Comparison of ENCODE assay signal across 14 cellular contexts in genomic region chr4:138003248-138003647, GRCh38.
DNase-seq lines count a peak whose midpoint lies in the region; ATAC-seq and TF ChIP-seq lines count a peak whose summit lies in the region.
"Had no signal": no experiment of that assay in that cellular context is flagged by ENCODE, and none has a peak within 500 bp of the region (broad histone marks: within the 10 kb centered on the region; RNA-seq: fewer than 3 reads in every experiment).

No MANE protein-coding gene starts in this region.

- no peaks in the 10 kb centered on the region for H3K36me3 Mint-ChIP-seq in WTC11
- no peaks in the 10 kb centered on the region for H3K36me3 Mint-ChIP-seq in activated CD8-positive, alpha-beta memory T cell treated with anti-CD3 and anti-CD28 coated beads, Interleukin-2, amount 10 ng/mL, durations not matched to agents 7 days and 5 days
- H3K36me3 Mint-ChIP-seq: naive thymus-derived CD8-positive, alpha-beta T cell had no signal

- no peaks in the 10 kb centered on the region for H3K27me3 ChIP-seq in SJCRH30

- H3K4me3 Mint-ChIP-seq in WTC11, result no peak overlapping the region
- no peak overlapping the region for H3K4me3 Mint-ChIP-seq in activated CD8-positive, alpha-beta memory T cell treated with anti-CD3 and anti-CD28 coated beads, Interleukin-2, amount 10 ng/mL, durations not matched to agents 7 days and 5 days
- H3K4me3 Mint-ChIP-seq: activated naive CD4-positive, alpha-beta T cell treated with anti-CD3 and anti-CD28 coated beads for 36 hours; naive thymus-derived CD8-positive, alpha-beta T cell; stimulated activated naive CD8-positive, alpha-beta T cell treated with anti-CD3 and anti-CD28 coated beads, Interleukin-15, amount 100 ng/mL, for 72 hours had no signal

- TF ChIP-seq CTCF in GM12865 (IDR thresholded peaks at IDR 0.05; ENCODE audit: insufficient read depth, low read depth, low read length, missing control alignments) (no peak), WTC11 (IDR thresholded peaks at IDR 0.05) (no peak)

- no peak overlapping the region for H3K27ac Mint-ChIP-seq in WTC11
- H3K27ac Mint-ChIP-seq in activated CD8-positive, alpha-beta memory T cell treated with anti-CD3 and anti-CD28 coated beads, Interleukin-2, amount 10 ng/mL, durations not matched to agents 7 days and 5 days, result no peak overlapping the region
- H3K27ac Mint-ChIP-seq: activated naive CD4-positive, alpha-beta T cell treated with anti-CD3 and anti-CD28 coated beads for 36 hours; naive thymus-derived CD8-positive, alpha-beta T cell; stimulated activated naive CD8-positive, alpha-beta T cell treated with anti-CD3 and anti-CD28 coated beads, Interleukin-15, amount 100 ng/mL, for 72 hours had no signal

- peak; percentile 53 for DNase-seq in GM12865 (ENCODE audit: low read depth)
- DNase-seq in M059J (ENCODE audit: low read depth), result peak; percentile 24
- no peak for DNase-seq in WTC11 (ENCODE audit: low spot score)
- DNase-seq in SJCRH30, result no peak
- DNase-seq in stimulated activated CD4-positive, alpha-beta T cell treated with anti-CD3 and anti-CD28 coated beads, Interleukin-1b, Interleukin-23, amount 100 ng/mL, for 48 hours, result no peak
- DNase-seq in activated CD8-positive, alpha-beta memory T cell treated with anti-CD3 and anti-CD28 coated beads, Interleukin-2, amount 10 ng/mL, durations not matched to agents 7 days and 5 days, result no peak
- DNase-seq: activated naive CD4-positive, alpha-beta T cell treated with anti-CD3 and anti-CD28 coated beads for 36 hours; effector memory CD4-positive, alpha-beta T cell; GDM1; naive thymus-derived CD8-positive, alpha-beta T cell; NCI-H146; stimulated activated naive CD8-positive, alpha-beta T cell treated with anti-CD3 and anti-CD28 coated beads, Interleukin-15, amount 100 ng/mL, for 72 hours had no signal

- H3K9me3 Mint-ChIP-seq in WTC11, result no peaks in the 10 kb centered on the region
- H3K9me3 Mint-ChIP-seq in activated CD8-positive, alpha-beta memory T cell treated with anti-CD3 and anti-CD28 coated beads, Interleukin-2, amount 10 ng/mL, durations not matched to agents 7 days and 5 days (ENCODE audit: low read depth), result no peaks in the 10 kb centered on the region
- H3K9me3 Mint-ChIP-seq: stimulated activated naive CD8-positive, alpha-beta T cell treated with anti-CD3 and anti-CD28 coated beads, Interleukin-15, amount 100 ng/mL, for 72 hours had no signal

- no peaks in the 10 kb centered on the region for H3K36me3 ChIP-seq in SJCRH30

- ATAC-seq in GM19468 (IDR thresholded peaks at IDR 0.05; ENCODE audit: extremely low read depth, unreplicated experiment) (peak; percentile 78), HG02970 (IDR thresholded peaks at IDR 0.05; ENCODE audit: low FRiP score, unreplicated experiment) (peak; percentile 72), WTC11 (no peak)
- ATAC-seq in activated CD8-positive, alpha-beta memory T cell treated with anti-CD3 and anti-CD28 coated beads, Interleukin-2, amount 10 ng/mL, durations not matched to agents 7 days and 5 days, result no peak
- ATAC-seq: naive thymus-derived CD8-positive, alpha-beta T cell; stimulated activated naive CD8-positive, alpha-beta T cell treated with anti-CD3 and anti-CD28 coated beads, Interleukin-15, amount 100 ng/mL, for 72 hours had no signal

- peaks cover 15% of the 10 kb centered on the region for H3K4me1 Mint-ChIP-seq in WTC11
- peaks cover 2% of the 10 kb centered on the region for H3K4me1 Mint-ChIP-seq in activated CD8-positive, alpha-beta memory T cell treated with anti-CD3 and anti-CD28 coated beads, Interleukin-2, amount 10 ng/mL, durations not matched to agents 7 days and 5 days
- H3K4me1 Mint-ChIP-seq: naive thymus-derived CD8-positive, alpha-beta T cell; stimulated activated naive CD8-positive, alpha-beta T cell treated with anti-CD3 and anti-CD28 coated beads, Interleukin-15, amount 100 ng/mL, for 72 hours had no signal

- no peaks in the 10 kb centered on the region for H3K27me3 Mint-ChIP-seq in WTC11 (ENCODE audit: low read depth)
- no peaks in the 10 kb centered on the region for H3K27me3 Mint-ChIP-seq in activated CD8-positive, alpha-beta memory T cell treated with anti-CD3 and anti-CD28 coated beads, Interleukin-2, amount 10 ng/mL, durations not matched to agents 7 days and 5 days
- H3K27me3 Mint-ChIP-seq: stimulated activated naive CD8-positive, alpha-beta T cell treated with anti-CD3 and anti-CD28 coated beads, Interleukin-15, amount 100 ng/mL, for 72 hours had no signal

- no peak overlapping the region for H3K27ac ChIP-seq in SJCRH30

- no peaks in the 10 kb centered on the region for H3K9me3 ChIP-seq in SJCRH30 (replicated peaks)

- no peak overlapping the region for H3K4me3 ChIP-seq in GM12865 (ENCODE audit: low read depth, low read length)
- no peak overlapping the region for H3K4me3 ChIP-seq in SJCRH30

- POLR2A ChIA-PET in WTC11 (lab: Charles Lee), result no interaction called here

- peaks cover 5% of the 10 kb centered on the region; the same call in 1 of the 2 replicates for H3K4me1 ChIP-seq in SJCRH30

- CTCF ChIA-PET in WTC11 (lab: Charles Lee), result no interaction called here
- CTCF ChIA-PET in activated CD8-positive, alpha-beta memory T cell treated with anti-CD3 and anti-CD28 coated beads, Interleukin-2, amount 10 ng/mL, durations not matched to agents 7 days and 5 days (lab: Charles Lee), result no interaction called here

TF ChIP-seq in WTC11, 78 proteins besides CTCF, POLR2A, EP300 and RAD21 (continues in another document):
- no peak for TF ChIP-seq NR1H2 (CRISPR knock-in tag; IDR thresholded peaks at IDR 0.05)
- TF ChIP-seq JAZF1 (CRISPR knock-in tag; IDR thresholded peaks at IDR 0.05), result no peak
- no peak for TF ChIP-seq TEAD1 (CRISPR knock-in tag; IDR thresholded peaks at IDR 0.05)
- TF ChIP-seq ZNF317 (CRISPR knock-in tag; IDR thresholded peaks at IDR 0.05; ENCODE audit: borderline replicate concordance, low read depth), result no peak
- no peak for TF ChIP-seq SP1 (CRISPR knock-in tag; conservative IDR thresholded peaks at IDR 0.05)
- TF ChIP-seq SMAD4 (CRISPR knock-in tag; IDR thresholded peaks at IDR 0.05), result no peak
- TF ChIP-seq IRF2 (CRISPR knock-in tag; IDR thresholded peaks at IDR 0.05; ENCODE audit: borderline replicate concordance, low read depth), result no peak
- TF ChIP-seq ZNF416 (CRISPR knock-in tag; IDR thresholded peaks at IDR 0.05), result no peak
- no peak for TF ChIP-seq MLX (CRISPR knock-in tag; IDR thresholded peaks at IDR 0.05)
- no peak for TF ChIP-seq ZNF281 (CRISPR knock-in tag; IDR thresholded peaks at IDR 0.05)
- no peak for TF ChIP-seq ZNF396 (CRISPR knock-in tag; IDR thresholded peaks at IDR 0.05; ENCODE audit: borderline replicate concordance)
- no peak for TF ChIP-seq HMGXB4 (CRISPR knock-in tag; IDR thresholded peaks at IDR 0.05)
- TF ChIP-seq ATF2 (CRISPR knock-in tag; IDR thresholded peaks at IDR 0.05; ENCODE audit: borderline replicate concordance, low read depth), result no peak
- no peak for TF ChIP-seq EMX1 (CRISPR knock-in tag; IDR thresholded peaks at IDR 0.05)
- no peak for TF ChIP-seq GTF2I (CRISPR knock-in tag; conservative IDR thresholded peaks at IDR 0.05)

Comparison
In these comparisons a context has a peak if more than half of its experiments do, and no peak if none do; other contexts are left out.
1. DNase-seq: peak in GM12865 (single experiment) and M059J (single experiment); none in WTC11 (single experiment), SJCRH30 (0 of 2), stimulated activated CD4-positive, alpha-beta T cell treated with anti-CD3 and anti-CD28 coated beads, Interleukin-1b, Interleukin-23, amount 100 ng/mL, for 48 hours (single experiment) and activated CD8-positive, alpha-beta memory T cell treated with anti-CD3 and anti-CD28 coated beads, Interleukin-2, amount 10 ng/mL, durations not matched to agents 7 days and 5 days (single experiment).
2. ATAC-seq: peak in GM19468 (single experiment) and HG02970 (single experiment); none in WTC11 (single experiment) and activated CD8-positive, alpha-beta memory T cell treated with anti-CD3 and anti-CD28 coated beads, Interleukin-2, amount 10 ng/mL, durations not matched to agents 7 days and 5 days (single experiment).